Comparison of ENCODE assay signal across 1 cellular context in genomic region chr10:62025134-62025794, GRCh38.
TF ChIP-seq lines count a peak whose summit lies in the region.

No MANE protein-coding gene starts in this region.

TF ChIP-seq in HEK293, 187 proteins besides CTCF, POLR2A, EP300 and RAD21 (continued from another document and continues in another):
- TF ChIP-seq ZNF513 (tag by site-specific recombination; IDR thresholded peaks at IDR 0.05): no peak
- TF ChIP-seq GFI1B (tag by site-specific recombination; IDR thresholded peaks at IDR 0.05): 0 out of 2 replicates have a peak, but pooled peaks have one; percentile 73
- TF ChIP-seq ZNF350 (tag by site-specific recombination; IDR thresholded peaks at IDR 0.05): no peak
- TF ChIP-seq ZNF548 (tag by site-specific recombination; IDR thresholded peaks at IDR 0.05): no peak
- TF ChIP-seq PRDM4 (tag by site-specific recombination; IDR thresholded peaks at IDR 0.05): peak; percentile 57; the same call in 1 of the 2 replicates
- peak; percentile 25; the same call in 1 of the 2 replicates for TF ChIP-seq PRDM10 (tag by site-specific recombination; IDR thresholded peaks at IDR 0.05)
- TF ChIP-seq OSR2 (tag by site-specific recombination; IDR thresholded peaks at IDR 0.05): peak; percentile 79
- TF ChIP-seq ZNF843 (tag by site-specific recombination; IDR thresholded peaks at IDR 0.05): peak; percentile 96
- no peak for TF ChIP-seq ZBTB8A (tag by site-specific recombination; IDR thresholded peaks at IDR 0.05)
- peak; percentile 87; the same call in 1 of the 2 replicates for TF ChIP-seq ZEB2 (tag by site-specific recombination; IDR thresholded peaks at IDR 0.05)
- TF ChIP-seq ZNF19 (tag by site-specific recombination; IDR thresholded peaks at IDR 0.05; ENCODE audit: low read depth): no peak
- peak; percentile 73 for TF ChIP-seq HIC1 (tag by site-specific recombination; IDR thresholded peaks at IDR 0.05)
- TF ChIP-seq ZSCAN30 (tag by site-specific recombination; IDR thresholded peaks at IDR 0.05): peak; percentile 56; the same call in 1 of the 2 replicates
- peak; percentile 65 for TF ChIP-seq ZNF629 (tag by site-specific recombination; IDR thresholded peaks at IDR 0.05)
- no peak for TF ChIP-seq ZNF670 (tag by site-specific recombination; IDR thresholded peaks at IDR 0.05; ENCODE audit: low read depth)
- TF ChIP-seq BCL6B (tag by site-specific recombination; IDR thresholded peaks at IDR 0.05): peak; percentile 56
- TF ChIP-seq ZNF639 (tag by site-specific recombination; IDR thresholded peaks at IDR 0.05): 0 out of 2 replicates have a peak, but pooled peaks have one; percentile 33
- no peak for TF ChIP-seq ZNF362 (tag by site-specific recombination; IDR thresholded peaks at IDR 0.05)
- peak; percentile 56 for TF ChIP-seq KLF10 (tag by site-specific recombination; IDR thresholded peaks at IDR 0.05)
- no peak for TF ChIP-seq ZNF558 (tag by site-specific recombination; IDR thresholded peaks at IDR 0.05)
- no peak for TF ChIP-seq ZNF26 (tag by site-specific recombination; IDR thresholded peaks at IDR 0.05)
- no peak for TF ChIP-seq ZBTB7A (tag by site-specific recombination; IDR thresholded peaks at IDR 0.05; ENCODE audit: low read depth)
- no peak for TF ChIP-seq ZNF48 (tag by site-specific recombination; IDR thresholded peaks at IDR 0.05)
- TF ChIP-seq ZNF132 (tag by site-specific recombination; IDR thresholded peaks at IDR 0.05; ENCODE audit: borderline replicate concordance): no peak
- peak; percentile 93 for TF ChIP-seq ZNF664 (tag by site-specific recombination; IDR thresholded peaks at IDR 0.05)
- TF ChIP-seq ZNF473 (tag by site-specific recombination; IDR thresholded peaks at IDR 0.05): no peak
- TF ChIP-seq ZNF292 (tag by site-specific recombination; IDR thresholded peaks at IDR 0.05; ENCODE audit: borderline replicate concordance, low read depth): no peak
- 0 out of 2 replicates have a peak, but pooled peaks have one; percentile 53 for TF ChIP-seq ZBTB49 (tag by site-specific recombination; IDR thresholded peaks at IDR 0.05; ENCODE audit: low read depth)
- no peak for TF ChIP-seq ZNF335 (tag by site-specific recombination; conservative IDR thresholded peaks at IDR 0.05)
- TF ChIP-seq KLF8 (tag by site-specific recombination; IDR thresholded peaks at IDR 0.05): 0 out of 2 replicates have a peak, but pooled peaks have one; percentile 22
- TF ChIP-seq ZNF121 (tag by site-specific recombination; IDR thresholded peaks at IDR 0.05): peak; percentile 24; the same call in 1 of the 2 replicates
- TF ChIP-seq ZNF366 (tag by site-specific recombination; conservative IDR thresholded peaks at IDR 0.05): peak; percentile 82
- TF ChIP-seq ZNF654 (tag by site-specific recombination; IDR thresholded peaks at IDR 0.05; ENCODE audit: low read depth): peak; percentile 4; the same call in 1 of the 2 replicates
- peak; percentile 84 for TF ChIP-seq FEZF1 (tag by site-specific recombination; IDR thresholded peaks at IDR 0.05)
- TF ChIP-seq ZSCAN5A (tag by site-specific recombination; IDR thresholded peaks at IDR 0.05): no peak
- no peak for TF ChIP-seq ZSCAN4 (tag by site-specific recombination; IDR thresholded peaks at IDR 0.05)
